ENCODE assay signal across 8 cellular contexts in genomic region chr6:32439708-32440214, GRCh38. TPM values are rescaled to one million over a fixed set of nuclear protein-coding genes. Genes with fewer than 3 reads are reported as not detected.
DNase-seq lines count a peak whose midpoint lies in the region; ATAC-seq and TF ChIP-seq lines count a peak whose summit lies in the region.

Gene HLA-DRA, plus strand, starts transcription at chr6:32439887. Its CDS starts 64 bp downstream, at chr6:32439951.

- H3K9me3 ChIP-seq in SK-N-MC (ENCODE audit: low read depth, low read length) (no peaks in the 10 kb centered on the region), testis (no peaks in the 10 kb centered on the region)

- no peaks in the 10 kb centered on the region for H3K27me3 ChIP-seq in testis

- peak; percentile 68 for ATAC-seq in GM19351 (IDR thresholded peaks at IDR 0.05; ENCODE audit: unreplicated experiment)
- ATAC-seq in HG03439 (IDR thresholded peaks at IDR 0.05; ENCODE audit: unreplicated experiment), result peak; percentile 61

- 20 to 31% methylated on average over 8 of the region's 8 CpGs for WGBS in testis, 2 donors

- H3K9ac ChIP-seq in SK-N-MC (ENCODE audit: insufficient read length), result no peak within 1 kb of the TSS

- no peaks in the 10 kb centered on the region for H3K4me1 ChIP-seq in testis

- intact Hi-C loops in testis (cut with DNase I; ENCODE audit: low total_unique reads), result no loop called here

- H3K27ac ChIP-seq in SK-N-MC (no peak within 1 kb of the TSS), testis (peak within 1 kb of the TSS; percentile 11 to 62)

- DNase-seq in ELF-1 (ENCODE audit: low read depth, low spot score) (peak; percentile 23), SK-N-MC (ENCODE audit: low read depth, low spot score) (peak; percentile 63), cerebellum (ENCODE audit: low spot score) (peak; percentile 21), kidney tubule cell (ENCODE audit: low spot score) (peak; percentile 52), testis (no peak), COLO668 (lab: John Stamatoyannopoulos, UW; ENCODE audit: unreplicated experiment) (no peak)

- H3K36me3 ChIP-seq in SK-N-MC (ENCODE audit: insufficient read depth, low read length) (no peaks in the 10 kb centered on the region), testis (ENCODE audit: low read depth, missing control alignments) (no peaks in the 10 kb centered on the region)

- no peak within 1 kb of the TSS for H3K4me3 ChIP-seq in SK-N-MC
- H3K4me3 ChIP-seq in testis, result peak within 1 kb of the TSS in 1 of 2 donors; percentile 22

- no peak for TF ChIP-seq CTCF in testis (IDR thresholded peaks at IDR 0.05)

- TF ChIP-seq POLR2A in testis (IDR thresholded peaks at IDR 0.05), result no peak

RNA-seq across cellular contexts. Expression of gene HLA-DRA, which starts in this region (rescaled TPM):
- total RNA-seq in cerebellum (3.6 TPM), testis (10 to 100 TPM; 23.4 to 50.2 TPM)
- polyA plus RNA-seq in testis (ENCODE audit: insufficient read depth, low read depth, low replicate concordance), result 626 TPM

Comparison
In these comparisons a context has a peak if more than half of its experiments do, and no peak if none do; other contexts are left out.
1. DNase-seq: peak in ELF-1 (single experiment), SK-N-MC (single experiment), cerebellum (single experiment) and kidney tubule cell (single experiment); none in testis (single experiment) and COLO668 (single experiment).